In the genomic region with DNA sequence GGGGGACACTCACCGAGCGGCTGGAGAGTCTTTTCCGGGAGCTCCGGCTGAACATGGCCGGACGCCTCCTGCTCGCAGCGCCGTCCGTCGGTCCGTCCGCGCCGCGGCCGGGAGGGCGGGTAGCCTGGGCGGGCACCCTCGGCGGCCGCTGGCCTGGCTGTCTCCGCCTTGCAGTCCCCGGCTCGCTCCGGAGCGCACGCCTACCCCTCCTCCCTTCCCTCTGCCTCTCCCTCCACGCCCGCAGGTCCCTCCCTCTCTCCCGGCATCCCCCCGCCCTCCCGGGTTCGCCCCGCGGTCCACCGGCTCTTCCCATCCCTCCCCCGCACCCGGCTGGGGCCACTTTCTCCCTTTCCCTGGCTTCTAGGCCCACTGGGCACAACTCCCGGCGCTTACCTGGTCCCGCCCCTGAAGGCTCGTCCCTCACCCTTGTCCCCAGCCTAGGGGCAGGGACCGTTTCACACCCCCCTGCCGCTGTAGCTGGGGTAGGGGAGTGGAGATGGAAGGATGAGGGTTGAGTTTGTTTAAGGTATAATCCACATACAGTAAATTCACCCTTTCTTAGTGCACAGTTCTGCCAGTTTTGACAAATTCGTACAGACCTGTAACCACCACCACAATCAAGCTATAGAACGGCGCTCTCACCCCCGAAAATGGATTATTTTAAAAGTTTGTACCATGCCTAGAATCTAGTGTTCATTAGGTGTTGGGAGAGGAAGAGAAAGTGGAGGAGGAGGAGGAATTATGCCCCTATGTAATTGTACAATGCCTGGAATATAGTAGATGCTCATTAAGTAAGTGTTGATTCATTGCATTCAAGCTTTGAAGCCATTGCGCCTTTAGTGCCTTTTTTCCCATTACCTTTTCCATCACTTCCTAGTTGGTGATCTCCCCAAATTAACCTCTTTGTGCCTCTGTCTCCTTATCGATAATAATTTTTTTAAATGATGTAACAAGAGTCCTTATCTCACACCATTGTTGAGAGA, we compare ENCODE assay signal across 1 cellular context.
TF ChIP-seq lines count a peak whose summit lies in the region.

No MANE protein-coding gene starts in this region.

TF ChIP-seq in HepG2, 621 proteins besides CTCF, POLR2A, EP300 and RAD21 (continued from another document):
- TF ChIP-seq, protein P1, sequence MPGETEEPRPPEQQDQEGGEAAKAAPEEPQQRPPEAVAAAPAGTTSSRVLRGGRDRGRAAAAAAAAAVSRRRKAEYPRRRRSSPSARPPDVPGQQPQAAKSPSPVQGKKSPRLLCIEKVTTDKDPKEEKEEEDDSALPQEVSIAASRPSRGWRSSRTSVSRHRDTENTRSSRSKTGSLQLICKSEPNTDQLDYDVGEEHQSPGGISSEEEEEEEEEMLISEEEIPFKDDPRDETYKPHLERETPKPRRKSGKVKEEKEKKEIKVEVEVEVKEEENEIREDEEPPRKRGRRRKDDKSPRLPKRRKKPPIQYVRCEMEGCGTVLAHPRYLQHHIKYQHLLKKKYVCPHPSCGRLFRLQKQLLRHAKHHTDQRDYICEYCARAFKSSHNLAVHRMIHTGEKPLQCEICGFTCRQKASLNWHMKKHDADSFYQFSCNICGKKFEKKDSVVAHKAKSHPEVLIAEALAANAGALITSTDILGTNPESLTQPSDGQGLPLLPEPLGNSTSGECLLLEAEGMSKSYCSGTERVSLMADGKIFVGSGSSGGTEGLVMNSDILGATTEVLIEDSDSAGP (CRISPR knock-in tag; IDR thresholded peaks at IDR 0.05; ENCODE audit: borderline replicate concordance) = no peak
- no peak for TF ChIP-seq ZNF329 (CRISPR knock-in tag; IDR thresholded peaks at IDR 0.05; ENCODE audit: low read depth)
- no peak for TF ChIP-seq DMAP1 (CRISPR knock-in tag; IDR thresholded peaks at IDR 0.05)
- no peak for TF ChIP-seq SMAD3 (CRISPR knock-in tag; IDR thresholded peaks at IDR 0.05)
- TF ChIP-seq, protein P2, sequence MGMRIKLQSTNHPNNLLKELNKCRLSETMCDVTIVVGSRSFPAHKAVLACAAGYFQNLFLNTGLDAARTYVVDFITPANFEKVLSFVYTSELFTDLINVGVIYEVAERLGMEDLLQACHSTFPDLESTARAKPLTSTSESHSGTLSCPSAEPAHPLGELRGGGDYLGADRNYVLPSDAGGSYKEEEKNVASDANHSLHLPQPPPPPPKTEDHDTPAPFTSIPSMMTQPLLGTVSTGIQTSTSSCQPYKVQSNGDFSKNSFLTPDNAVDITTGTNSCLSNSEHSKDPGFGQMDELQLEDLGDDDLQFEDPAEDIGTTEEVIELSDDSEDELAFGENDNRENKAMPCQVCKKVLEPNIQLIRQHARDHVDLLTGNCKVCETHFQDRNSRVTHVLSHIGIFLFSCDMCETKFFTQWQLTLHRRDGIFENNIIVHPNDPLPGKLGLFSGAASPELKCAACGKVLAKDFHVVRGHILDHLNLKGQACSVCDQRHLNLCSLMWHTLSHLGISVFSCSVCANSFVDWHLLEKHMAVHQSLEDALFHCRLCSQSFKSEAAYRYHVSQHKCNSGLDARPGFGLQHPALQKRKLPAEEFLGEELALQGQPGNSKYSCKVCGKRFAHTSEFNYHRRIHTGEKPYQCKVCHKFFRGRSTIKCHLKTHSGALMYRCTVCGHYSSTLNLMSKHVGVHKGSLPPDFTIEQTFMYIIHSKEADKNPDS (CRISPR knock-in tag; IDR thresholded peaks at IDR 0.05) = no peak
- no peak for TF ChIP-seq RFXANK (CRISPR knock-in tag; IDR thresholded peaks at IDR 0.05)
